ENCODE assay signal across 9 cellular contexts in genomic region chr12:116882742-116883141, GRCh38. TPM values are rescaled to one million over a fixed set of nuclear protein-coding genes. Genes with fewer than 3 reads are reported as not detected.
DNase-seq lines count a peak whose midpoint lies in the region; TF ChIP-seq lines count a peak whose summit lies in the region.
"Had no signal": no experiment of that assay in that cellular context is flagged by ENCODE, and none has a peak within 500 bp of the region (broad histone marks: within the 10 kb centered on the region; RNA-seq: fewer than 3 reads in every experiment).

No MANE protein-coding gene starts in this region.

- H3K9me3 Mint-ChIP-seq in neural progenitor cell = no peaks in the 10 kb centered on the region
- no peaks in the 10 kb centered on the region for H3K9me3 Mint-ChIP-seq in activated T-helper 2 cell treated with anti-CD3 and anti-CD28 coated beads, Interferon-gamma antibody, Interleukin-2, Interleukin-4, amounts not matched to agents 10 μg/mL and 5 μg/mL and 100 μg/mL, durations not matched to agents 14 hours and 24 hours and 36 hours
- H3K9me3 Mint-ChIP-seq in endothelial cell (ENCODE audit: unreplicated experiment) = no peaks in the 10 kb centered on the region

- H3K4me3 Mint-ChIP-seq in neural progenitor cell (peak overlapping the region; percentile 85), endothelial cell (ENCODE audit: unreplicated experiment) (no peak overlapping the region)
- no peak overlapping the region for H3K4me3 Mint-ChIP-seq in activated T-helper 2 cell treated with anti-CD3 and anti-CD28 coated beads, Interferon-gamma antibody, Interleukin-2, Interleukin-4, amounts not matched to agents 10 μg/mL and 5 μg/mL and 100 μg/mL, durations not matched to agents 14 hours and 24 hours and 36 hours (ENCODE audit: low read depth)

- intact Hi-C loops in activated T-helper 2 cell treated with anti-CD3 and anti-CD28 coated beads, Interferon-gamma antibody, Interleukin-2, Interleukin-4, amounts not matched to agents 10 μg/mL and 5 μg/mL and 100 μg/mL, durations not matched to agents 14 hours and 24 hours and 36 hours (cut with micrococcal nuclease) = loop anchor here (10.0 kb wide), 1 partner anchor 178 kb away; no protein-coding TSS in a partner anchor

- H3K36me3 Mint-ChIP-seq in neural progenitor cell = no peaks in the 10 kb centered on the region
- peaks cover 4% of the 10 kb centered on the region for H3K36me3 Mint-ChIP-seq in activated T-helper 2 cell treated with anti-CD3 and anti-CD28 coated beads, Interferon-gamma antibody, Interleukin-2, Interleukin-4, amounts not matched to agents 10 μg/mL and 5 μg/mL and 100 μg/mL, durations not matched to agents 14 hours and 24 hours and 36 hours (ENCODE audit: low read depth)
- peaks cover 9% of the 10 kb centered on the region for H3K36me3 Mint-ChIP-seq in endothelial cell (ENCODE audit: low read depth, unreplicated experiment)

- peaks cover 64% of the 10 kb centered on the region for H3K27me3 Mint-ChIP-seq in neural progenitor cell (ENCODE audit: insufficient read depth, low read depth)
- H3K27me3 Mint-ChIP-seq in activated T-helper 2 cell treated with anti-CD3 and anti-CD28 coated beads, Interferon-gamma antibody, Interleukin-2, Interleukin-4, amounts not matched to agents 10 μg/mL and 5 μg/mL and 100 μg/mL, durations not matched to agents 14 hours and 24 hours and 36 hours (ENCODE audit: low read depth) = peaks cover 62% of the 10 kb centered on the region
- peaks cover 26% of the 10 kb centered on the region for H3K27me3 Mint-ChIP-seq in endothelial cell (ENCODE audit: unreplicated experiment)

- H3K27me3 ChIP-seq in neural progenitor cell = peaks cover 86% of the 10 kb centered on the region

- H3K4me1 ChIP-seq in neural progenitor cell = peaks cover 33% of the 10 kb centered on the region

- TF ChIP-seq CTCF in choroid plexus epithelial cell (conservative IDR thresholded peaks at IDR 0.05; ENCODE audit: low read depth, low read length) = peak; percentile 52
- peak; percentile 43 for TF ChIP-seq CTCF in neural progenitor cell (IDR thresholded peaks at IDR 0.05)
- TF ChIP-seq CTCF in endothelial cell (IDR thresholded peaks at IDR 0.05; ENCODE audit: unreplicated experiment) = no peak

- H3K9me3 ChIP-seq in neural progenitor cell (ENCODE audit: low read depth) = no peaks in the 10 kb centered on the region

- H3K9ac ChIP-seq in neural progenitor cell = no peak overlapping the region

- no peak overlapping the region for H3K27ac Mint-ChIP-seq in neural progenitor cell
- H3K27ac Mint-ChIP-seq in activated T-helper 2 cell treated with anti-CD3 and anti-CD28 coated beads, Interferon-gamma antibody, Interleukin-2, Interleukin-4, amounts not matched to agents 10 μg/mL and 5 μg/mL and 100 μg/mL, durations not matched to agents 14 hours and 24 hours and 36 hours = no peak overlapping the region
- no peak overlapping the region for H3K27ac Mint-ChIP-seq in endothelial cell (ENCODE audit: unreplicated experiment)

- H3F3A ChIP-seq in neural progenitor cell (ENCODE audit: low read depth) = peaks cover 28% of the 10 kb centered on the region

- H3K4me3 ChIP-seq in choroid plexus epithelial cell (ENCODE audit: low read depth, low read length) = no peak overlapping the region
- H3K4me3 ChIP-seq in neural progenitor cell = no peak overlapping the region

- peak overlapping the region; percentile 99 for H3K4me2 ChIP-seq in neural progenitor cell

- peaks cover 34% of the 10 kb centered on the region for H4K20me1 ChIP-seq in neural progenitor cell (ENCODE audit: low read depth)

- no peak overlapping the region for H2AFZ ChIP-seq in neural progenitor cell (replicated peaks)

- H3K79me2 ChIP-seq in neural progenitor cell (ENCODE audit: low read depth) = no peaks in the 10 kb centered on the region

- H3K36me3 ChIP-seq in neural progenitor cell = no peaks in the 10 kb centered on the region

- peak; percentile 31 for DNase-seq in G401 (ENCODE audit: low spot score)
- DNase-seq in NCI-H146 (lab: John Stamatoyannopoulos, UW) = peak; percentile 34
- peak; percentile 62 for DNase-seq in choroid plexus epithelial cell (ENCODE audit: low read depth)
- peak; percentile 49 for DNase-seq in neural progenitor cell (ENCODE audit: low spot score)
- DNase-seq in activated T-helper 2 cell treated with anti-CD3 and anti-CD28 coated beads, Interferon-gamma antibody, Interleukin-2, Interleukin-4, amounts not matched to agents 10 μg/mL and 5 μg/mL and 100 μg/mL, durations not matched to agents 14 hours and 24 hours and 36 hours (ENCODE audit: low spot score) = no peak
- no peak for DNase-seq in endothelial cell (ENCODE audit: low spot score)
- no peak for DNase-seq in SIG-M5 (lab: John Stamatoyannopoulos, UW)
- no peak for DNase-seq in ureter (ENCODE audit: low spot score)
- DNase-seq: T-helper 1 cell had no signal

- no peak overlapping the region for H3K27ac ChIP-seq in neural progenitor cell

- H3K4me1 Mint-ChIP-seq in neural progenitor cell (peaks cover 24% of the 10 kb centered on the region), endothelial cell (ENCODE audit: unreplicated experiment) (peaks cover 19% of the 10 kb centered on the region)
- peaks cover 14% of the 10 kb centered on the region for H3K4me1 Mint-ChIP-seq in activated T-helper 2 cell treated with anti-CD3 and anti-CD28 coated beads, Interferon-gamma antibody, Interleukin-2, Interleukin-4, amounts not matched to agents 10 μg/mL and 5 μg/mL and 100 μg/mL, durations not matched to agents 14 hours and 24 hours and 36 hours (ENCODE audit: low read depth)

- in situ Hi-C loops in G401 (cut with HindIII; ENCODE audit: low sequenced_read_pairs) = no loop called here

RNA-seq across cellular contexts. Expression of gene HRK, which starts 1.5 kb away (rescaled TPM):
- total RNA-seq in G401 (2014; rRNA removed; shearing (Covaris generic)) = 6.2 and 8.9 TPM in 2 replicates
- 0.06 TPM in 1 of 2 replicates, not detected in the other for total RNA-seq in neural progenitor cell (ENCODE audit: low replicate concordance)
- not detected in 2 replicates for total RNA-seq in activated T-helper 2 cell treated with anti-CD3 and anti-CD28 coated beads, Interferon-gamma antibody, Interleukin-2, Interleukin-4, amounts not matched to agents 10 μg/mL and 5 μg/mL and 100 μg/mL, durations not matched to agents 14 hours and 24 hours and 36 hours
- total RNA-seq in endothelial cell (ENCODE audit: unreplicated experiment) = 0.10 TPM
- total RNA-seq in ureter = 0.16 TPM

RNA-seq across cellular contexts. Expression of gene FBXW8, which starts 28.0 kb away (rescaled TPM):
- 18.4 and 21.6 TPM in 2 replicates for total RNA-seq in G401 (2014; rRNA removed; shearing (Covaris generic))
- total RNA-seq in neural progenitor cell (ENCODE audit: low replicate concordance) = 20.7 and 27.2 TPM in 2 replicates
- 3.3 and 3.5 TPM in 2 replicates for total RNA-seq in activated T-helper 2 cell treated with anti-CD3 and anti-CD28 coated beads, Interferon-gamma antibody, Interleukin-2, Interleukin-4, amounts not matched to agents 10 μg/mL and 5 μg/mL and 100 μg/mL, durations not matched to agents 14 hours and 24 hours and 36 hours
- 17.8 TPM for total RNA-seq in endothelial cell (ENCODE audit: unreplicated experiment)
- 32.0 TPM for total RNA-seq in ureter

Comparison
In these comparisons a context has a peak if more than half of its experiments do, and no peak if none do; other contexts are left out.
1. DNase-seq: peak in G401 (single experiment), NCI-H146 (single experiment), choroid plexus epithelial cell (single experiment) and neural progenitor cell (single experiment); none in activated T-helper 2 cell treated with anti-CD3 and anti-CD28 coated beads, Interferon-gamma antibody, Interleukin-2, Interleukin-4, amounts not matched to agents 10 μg/mL and 5 μg/mL and 100 μg/mL, durations not matched to agents 14 hours and 24 hours and 36 hours (single experiment), endothelial cell (single experiment), SIG-M5 (single experiment) and ureter (single experiment).